Comparison of ENCODE assay signal across 1 cellular context in the genomic region with DNA sequence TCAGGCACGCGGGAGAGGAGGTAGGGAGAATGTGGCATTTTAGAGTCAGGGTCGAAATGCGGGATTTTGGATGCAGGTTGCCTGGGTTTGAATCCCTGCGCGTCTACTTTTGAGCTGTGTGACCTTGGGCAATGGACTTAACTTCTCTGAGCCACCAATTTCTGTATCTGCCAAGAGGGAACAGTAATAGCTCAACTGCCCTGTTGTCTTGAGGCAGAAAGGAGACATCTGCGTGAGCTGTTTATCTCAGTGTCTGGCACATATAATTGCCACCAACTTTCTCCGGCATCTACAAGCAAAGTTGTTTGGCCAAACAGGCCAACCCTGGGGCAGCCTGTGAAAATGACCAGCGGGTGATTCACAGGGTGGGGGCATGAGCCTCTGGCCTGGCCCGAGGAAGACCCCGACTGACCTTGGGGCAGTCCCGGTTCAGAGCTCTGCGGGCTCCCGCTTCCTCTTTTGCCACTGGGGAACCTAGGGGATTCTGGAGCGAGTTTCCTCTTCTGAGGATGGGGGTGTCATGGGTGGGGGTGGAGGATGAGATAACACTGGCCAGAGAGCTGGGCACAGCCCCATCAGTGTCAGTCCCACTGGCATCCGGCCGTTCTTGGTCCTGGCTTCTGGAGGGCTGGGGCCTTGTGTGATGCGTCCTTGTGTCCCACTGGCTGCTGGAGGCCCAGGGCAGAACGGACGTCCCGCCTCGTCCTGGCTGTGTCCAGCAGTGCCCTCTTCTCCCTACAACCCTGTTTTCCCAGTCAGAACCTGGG.
TF ChIP-seq lines count a peak whose summit lies in the region.

No MANE protein-coding gene starts in this region.

TF ChIP-seq in WTC11, 78 proteins besides CTCF, POLR2A, EP300 and RAD21 (continued from another document):
- TF ChIP-seq, protein P1, sequence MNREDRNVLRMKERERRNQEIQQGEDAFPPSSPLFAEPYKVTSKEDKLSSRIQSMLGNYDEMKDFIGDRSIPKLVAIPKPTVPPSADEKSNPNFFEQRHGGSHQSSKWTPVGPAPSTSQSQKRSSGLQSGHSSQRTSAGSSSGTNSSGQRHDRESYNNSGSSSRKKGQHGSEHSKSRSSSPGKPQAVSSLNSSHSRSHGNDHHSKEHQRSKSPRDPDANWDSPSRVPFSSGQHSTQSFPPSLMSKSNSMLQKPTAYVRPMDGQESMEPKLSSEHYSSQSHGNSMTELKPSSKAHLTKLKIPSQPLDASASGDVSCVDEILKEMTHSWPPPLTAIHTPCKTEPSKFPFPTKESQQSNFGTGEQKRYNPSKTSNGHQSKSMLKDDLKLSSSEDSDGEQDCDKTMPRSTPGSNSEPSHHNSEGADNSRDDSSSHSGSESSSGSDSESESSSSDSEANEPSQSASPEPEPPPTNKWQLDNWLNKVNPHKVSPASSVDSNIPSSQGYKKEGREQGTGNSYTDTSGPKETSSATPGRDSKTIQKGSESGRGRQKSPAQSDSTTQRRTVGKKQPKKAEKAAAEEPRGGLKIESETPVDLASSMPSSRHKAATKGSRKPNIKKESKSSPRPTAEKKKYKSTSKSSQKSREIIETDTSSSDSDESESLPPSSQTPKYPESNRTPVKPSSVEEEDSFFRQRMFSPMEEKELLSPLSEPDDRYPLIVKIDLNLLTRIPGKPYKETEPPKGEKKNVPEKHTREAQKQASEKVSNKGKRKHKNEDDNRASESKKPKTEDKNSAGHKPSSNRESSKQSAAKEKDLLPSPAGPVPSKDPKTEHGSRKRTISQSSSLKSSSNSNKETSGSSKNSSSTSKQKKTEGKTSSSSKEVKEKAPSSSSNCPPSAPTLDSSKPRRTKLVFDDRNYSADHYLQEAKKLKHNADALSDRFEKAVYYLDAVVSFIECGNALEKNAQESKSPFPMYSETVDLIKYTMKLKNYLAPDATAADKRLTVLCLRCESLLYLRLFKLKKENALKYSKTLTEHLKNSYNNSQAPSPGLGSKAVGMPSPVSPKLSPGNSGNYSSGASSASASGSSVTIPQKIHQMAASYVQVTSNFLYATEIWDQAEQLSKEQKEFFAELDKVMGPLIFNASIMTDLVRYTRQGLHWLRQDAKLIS (CRISPR knock-in tag; IDR thresholded peaks at IDR 0.05; ENCODE audit: borderline replicate concordance) = no peak
